In the genomic region with DNA sequence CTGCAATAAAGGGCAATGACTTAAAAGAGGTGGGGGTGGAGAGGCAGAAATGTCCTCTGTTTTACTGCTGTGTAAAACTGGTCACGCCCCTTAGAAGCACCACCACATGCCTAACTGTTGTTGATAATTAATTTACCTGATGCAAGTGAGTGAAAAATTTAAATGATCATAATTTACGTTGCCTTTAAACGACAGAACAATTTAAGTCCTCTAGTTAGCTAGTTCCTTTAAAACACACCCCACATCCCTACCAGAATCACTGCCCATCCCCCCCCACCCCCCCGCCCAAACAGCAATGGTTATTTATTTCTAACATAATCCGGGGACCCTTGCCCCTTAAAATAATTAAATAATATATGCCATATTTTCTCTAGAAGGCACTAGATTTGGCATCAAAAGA, we compare ENCODE assay signal across 9 cellular contexts. TPM values are rescaled to one million over a fixed set of nuclear protein-coding genes. Genes with fewer than 3 reads are reported as not detected.
A peak's percentile ranks its signal among the peaks of the same experiment; 100 is the strongest.
DNase-seq lines count a peak whose midpoint lies in the region; ATAC-seq and TF ChIP-seq lines count a peak whose summit lies in the region.
"Had no signal": no experiment of that assay in that cellular context is flagged by ENCODE, and none has a peak within 500 bp of the region (broad histone marks: within the 10 kb centered on the region; RNA-seq: fewer than 3 reads in every experiment).

No MANE protein-coding gene starts in this region.

- no peaks in the 10 kb centered on the region for H3K9me3 ChIP-seq in vagina

- no TSS peak for BruUV-seq in MCF 10A (replicated peaks; lab: Mats Ljungman, UMichigan)

- peak overlapping the region; percentile 26 for H3K27ac Mint-ChIP-seq in stimulated activated naive CD8-positive, alpha-beta T cell treated with anti-CD3 and anti-CD28 coated beads, Interleukin-15, Interleukin-2, amounts not matched to agents 100 ng/mL and 50 ng/mL, for 24 hours
- no peak overlapping the region for H3K27ac Mint-ChIP-seq in stimulated activated naive CD8-positive, alpha-beta T cell treated with anti-CD3 and anti-CD28 coated beads, Interleukin-15, amount 100 ng/mL, for 72 hours
- H3K27ac Mint-ChIP-seq in MCF 10A (ENCODE audit: low read depth, unreplicated experiment) (peak overlapping the region; percentile 98), nephron progenitor cell (no peak overlapping the region)

- no peak overlapping the region for H3K4me3 Mint-ChIP-seq in stimulated activated naive CD8-positive, alpha-beta T cell treated with anti-CD3 and anti-CD28 coated beads, Interleukin-15, Interleukin-2, amounts not matched to agents 100 ng/mL and 50 ng/mL, for 24 hours
- H3K4me3 Mint-ChIP-seq in stimulated activated naive CD8-positive, alpha-beta T cell treated with anti-CD3 and anti-CD28 coated beads, Interleukin-15, amount 100 ng/mL, for 72 hours, result no peak overlapping the region
- peak overlapping the region; percentile 99 for H3K4me3 Mint-ChIP-seq in MCF 10A (ENCODE audit: unreplicated experiment)
- peak overlapping the region; percentile 65 for H3K4me3 Mint-ChIP-seq in nephron progenitor cell

- peak overlapping the region in 1 of 2 donors; percentile 95 for H3K4me3 ChIP-seq in vagina

- no peak for TF ChIP-seq POLR2A in vagina (IDR thresholded peaks at IDR 0.05)

- ATAC-seq in stimulated activated naive CD8-positive, alpha-beta T cell treated with anti-CD3 and anti-CD28 coated beads, Interleukin-15, amount 100 ng/mL, for 72 hours, result no peak
- no peak for ATAC-seq in GM18909 (IDR thresholded peaks at IDR 0.05; ENCODE audit: poor library complexity, unreplicated experiment)

- no peaks in the 10 kb centered on the region for H3K27me3 ChIP-seq in vagina

- H3K27ac ChIP-seq in vagina, result peak overlapping the region; percentile 100

- CTCF ChIA-PET in MCF 10A (lab: Yijun Ruan, JAX), result no interaction called here

- intact Hi-C loops in MCF 10A (cut with micrococcal nuclease) (no loop called here), vagina (cut with DNase I) (no loop called here)

- no peak for DNase-seq in stimulated activated naive CD8-positive, alpha-beta T cell treated with anti-CD3 and anti-CD28 coated beads, Interleukin-15, amount 100 ng/mL, for 72 hours
- DNase-seq in MCF 10A (ENCODE audit: unreplicated experiment) (no peak), nephron progenitor cell (no peak), vagina (ENCODE audit: extremely low spot score in 2 of 2) (no peak), ecto neural progenitor cell (ENCODE audit: low spot score) (no peak), hepatic stellate cell (ENCODE audit: low spot score) (no peak)
- DNase-seq: NCI-H1417 treated with DMSO at 0.1 percent for 48 hours had no signal

- H3K4me1 Mint-ChIP-seq in stimulated activated naive CD8-positive, alpha-beta T cell treated with anti-CD3 and anti-CD28 coated beads, Interleukin-15, Interleukin-2, amounts not matched to agents 100 ng/mL and 50 ng/mL, for 24 hours (ENCODE audit: low read depth), result peaks cover 31% of the 10 kb centered on the region
- peaks cover 25% of the 10 kb centered on the region for H3K4me1 Mint-ChIP-seq in stimulated activated naive CD8-positive, alpha-beta T cell treated with anti-CD3 and anti-CD28 coated beads, Interleukin-15, amount 100 ng/mL, for 72 hours
- H3K4me1 Mint-ChIP-seq in MCF 10A (ENCODE audit: insufficient read depth, unreplicated experiment) (no peaks in the 10 kb centered on the region), nephron progenitor cell (peaks cover 22% of the 10 kb centered on the region)

- H3K36me3 Mint-ChIP-seq in stimulated activated naive CD8-positive, alpha-beta T cell treated with anti-CD3 and anti-CD28 coated beads, Interleukin-15, Interleukin-2, amounts not matched to agents 100 ng/mL and 50 ng/mL, for 24 hours (ENCODE audit: low read depth), result peaks cover 20% of the 10 kb centered on the region
- peaks cover 4% of the 10 kb centered on the region for H3K36me3 Mint-ChIP-seq in MCF 10A (ENCODE audit: insufficient read depth, unreplicated experiment)
- H3K36me3 Mint-ChIP-seq in nephron progenitor cell (ENCODE audit: low read depth), result peaks cover 22% of the 10 kb centered on the region

- TF ChIP-seq CTCF in MCF 10A (IDR thresholded peaks at IDR 0.05; ENCODE audit: unreplicated experiment), result no peak
- no peak for TF ChIP-seq CTCF in nephron progenitor cell (IDR thresholded peaks at IDR 0.05)
- TF ChIP-seq CTCF in vagina (IDR thresholded peaks at IDR 0.05), result no peak

- peaks cover 4% of the 10 kb centered on the region for H3K27me3 Mint-ChIP-seq in stimulated activated naive CD8-positive, alpha-beta T cell treated with anti-CD3 and anti-CD28 coated beads, Interleukin-15, Interleukin-2, amounts not matched to agents 100 ng/mL and 50 ng/mL, for 24 hours
- peaks cover 8% of the 10 kb centered on the region for H3K27me3 Mint-ChIP-seq in stimulated activated naive CD8-positive, alpha-beta T cell treated with anti-CD3 and anti-CD28 coated beads, Interleukin-15, amount 100 ng/mL, for 72 hours
- H3K27me3 Mint-ChIP-seq in MCF 10A (ENCODE audit: insufficient read depth, unreplicated experiment) (no peaks in the 10 kb centered on the region), nephron progenitor cell (ENCODE audit: low read depth, poor library complexity) (peaks cover 21% of the 10 kb centered on the region)

- H3K36me3 ChIP-seq in vagina, result no peaks in the 10 kb centered on the region

- POLR2A ChIA-PET in MCF 10A (lab: Yijun Ruan, JAX), result interaction anchor here (0.6 to 3.4 kb wide), 9 partner anchors 11 to 240 kb away, joined by 3 to 80 read pairs (median 4); partner anchors contain the start of gene FASTKD1

- H3K4me1 ChIP-seq in vagina, result peaks cover 25% of the 10 kb centered on the region

- peaks cover 4% of the 10 kb centered on the region for H3K9me3 Mint-ChIP-seq in stimulated activated naive CD8-positive, alpha-beta T cell treated with anti-CD3 and anti-CD28 coated beads, Interleukin-15, Interleukin-2, amounts not matched to agents 100 ng/mL and 50 ng/mL, for 24 hours
- H3K9me3 Mint-ChIP-seq in stimulated activated naive CD8-positive, alpha-beta T cell treated with anti-CD3 and anti-CD28 coated beads, Interleukin-15, amount 100 ng/mL, for 72 hours, result peaks cover 4 to 7% of the 10 kb centered on the region in 2 donors
- H3K9me3 Mint-ChIP-seq in MCF 10A (ENCODE audit: unreplicated experiment) (peaks cover 7% of the 10 kb centered on the region), nephron progenitor cell (peaks cover 26% of the 10 kb centered on the region)

RNA-seq across cellular contexts. Expression of gene PPIG, which starts 0.7 kb away (rescaled TPM):
- total RNA-seq in MCF 10A (2022) (64.7 and 80.2 TPM in 2 replicates), vagina (48.1 TPM)

RNA-seq across cellular contexts. Expression of gene FASTKD1, which starts 9.8 kb away (rescaled TPM):
- 34.5 and 39.9 TPM in 2 replicates for total RNA-seq in MCF 10A (2022)
- total RNA-seq in vagina, result 17.7 TPM

Comparison
In these comparisons a context has a peak if more than half of its experiments do, and no peak if none do; other contexts are left out.
1. H3K27ac Mint-ChIP-seq: peak in stimulated activated naive CD8-positive, alpha-beta T cell treated with anti-CD3 and anti-CD28 coated beads, Interleukin-15, Interleukin-2, amounts not matched to agents 100 ng/mL and 50 ng/mL, for 24 hours (single experiment) and MCF 10A (single experiment); none in stimulated activated naive CD8-positive, alpha-beta T cell treated with anti-CD3 and anti-CD28 coated beads, Interleukin-15, amount 100 ng/mL, for 72 hours (0 of 2) and nephron progenitor cell (single experiment).
2. H3K4me3 Mint-ChIP-seq: peak in MCF 10A (single experiment) and nephron progenitor cell (single experiment); none in stimulated activated naive CD8-positive, alpha-beta T cell treated with anti-CD3 and anti-CD28 coated beads, Interleukin-15, Interleukin-2, amounts not matched to agents 100 ng/mL and 50 ng/mL, for 24 hours (single experiment) and stimulated activated naive CD8-positive, alpha-beta T cell treated with anti-CD3 and anti-CD28 coated beads, Interleukin-15, amount 100 ng/mL, for 72 hours (0 of 2).